Comparison of ENCODE assay signal across 29 cellular contexts in the genomic region with DNA sequence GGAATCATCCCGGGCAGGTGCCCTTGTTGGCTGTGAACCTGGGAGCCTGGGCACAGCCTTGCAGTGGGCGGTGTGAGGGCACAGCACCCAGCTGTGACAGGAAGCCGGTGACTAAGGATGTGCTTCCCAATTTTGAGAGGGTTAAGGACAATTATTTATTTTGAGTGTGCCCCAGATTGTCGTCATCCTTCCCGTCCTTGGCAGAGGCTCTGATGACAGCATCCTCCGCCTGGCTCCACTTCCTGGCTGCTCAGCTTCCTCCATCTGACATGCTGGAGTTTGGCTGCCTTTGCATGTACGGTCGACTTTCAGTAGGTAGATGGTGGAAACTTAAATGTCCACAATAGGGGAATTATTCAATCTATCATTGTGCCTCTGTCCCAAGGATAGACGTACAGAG.
"Had no signal": no experiment of that assay in that cellular context is flagged by ENCODE, and none has a peak within 500 bp of the region (broad histone marks: within the 10 kb centered on the region; RNA-seq: fewer than 3 reads in every experiment).

No MANE protein-coding gene starts in this region.

- H3K27ac Mint-ChIP-seq: activated CD8-positive, alpha-beta T cell treated with anti-CD3 and anti-CD28 coated beads, Interleukin-2, amount 10 ng/mL, durations not matched to agents 7 days and 5 days; activated naive CD8-positive, alpha-beta T cell treated with anti-CD3 and anti-CD28 coated beads, Interleukin-2, amount 10 ng/mL, durations not matched to agents 7 days and 5 days; T-helper 17 cell; WTC11 had no signal

- DNase-seq: activated CD4-positive, alpha-beta T cell treated with anti-CD3 and anti-CD28 coated beads for 48 hours; activated CD4-positive, alpha-beta T cell treated with anti-CD3 and anti-CD28 coated beads, Interleukin-2, amount 50 U/mL, for 4 hours; activated CD4-positive, CD25-positive, alpha-beta regulatory T cell treated with anti-CD3 and anti-CD28 coated beads, Interleukin-2, amount 50 U/mL, for 72 hours; activated CD8-positive, alpha-beta memory T cell treated with anti-CD3 and anti-CD28 coated beads, Interleukin-2, amount 50 U/mL, for 48 hours; activated CD8-positive, alpha-beta T cell treated with anti-CD3 and anti-CD28 coated beads, Interleukin-2, amount 10 ng/mL, durations not matched to agents 7 days and 5 days; activated naive CD4-positive, alpha-beta T cell treated with anti-CD3 and anti-CD28 coated beads, Interleukin-2, amount 50 U/mL, for 16 hours; activated naive CD8-positive, alpha-beta T cell treated with anti-CD3 and anti-CD28 coated beads, Interleukin-2, amount 10 ng/mL, durations not matched to agents 7 days and 5 days; activated T-cell treated with anti-CD3 and anti-CD28 coated beads, Interleukin-2, amount 50 U/mL, for 1 hour; adrenal gland; aorta; central memory CD4-positive, alpha-beta T cell; NCI-H1048; NCI-H1417; NCI-H2029; NCI-H2107; NCI-H2171 treated with DMSO at 0.1 percent for 48 hours; NCI-H226; NCI-H526 treated with DMSO at 0.1 percent for 48 hours; NK-92 treated with Interleukin-12 subunit alpha and Interleukin-12 subunit beta, amount 100 ng/mL, for 24 hours; OCI-M1; SHP77; T-helper 17 cell; T-helper 9 cell had no signal

- H3K27me3 ChIP-seq: adrenal gland had no signal

- H3K27ac ChIP-seq: adrenal gland, breast epithelium, RWPE1, SJSA1 had no signal

- H3K4me3 Mint-ChIP-seq: activated CD8-positive, alpha-beta T cell treated with anti-CD3 and anti-CD28 coated beads, Interleukin-2, amount 10 ng/mL, durations not matched to agents 7 days and 5 days; activated naive CD8-positive, alpha-beta T cell treated with anti-CD3 and anti-CD28 coated beads, Interleukin-2, amount 10 ng/mL, durations not matched to agents 7 days and 5 days; T-helper 17 cell; WTC11 had no signal

- H3K27me3 Mint-ChIP-seq: activated naive CD8-positive, alpha-beta T cell treated with anti-CD3 and anti-CD28 coated beads, Interleukin-2, amount 10 ng/mL, durations not matched to agents 7 days and 5 days; T-helper 17 cell had no signal

- H3K9me3 Mint-ChIP-seq: activated naive CD8-positive, alpha-beta T cell treated with anti-CD3 and anti-CD28 coated beads, Interleukin-2, amount 10 ng/mL, durations not matched to agents 7 days and 5 days had no signal

- ATAC-seq: activated CD8-positive, alpha-beta T cell treated with anti-CD3 and anti-CD28 coated beads, Interleukin-2, amount 10 ng/mL, durations not matched to agents 7 days and 5 days; Panc1; SK-N-SH treated with all-trans-retinoic acid at 6 μM for 48 hours; T-helper 17 cell; WTC11 had no signal

- H3K9me3 ChIP-seq: adrenal gland, breast epithelium, SJSA1 had no signal

- H3K4me1 ChIP-seq: adrenal gland, breast epithelium, SJSA1 had no signal

- H3K4me1 Mint-ChIP-seq: activated naive CD8-positive, alpha-beta T cell treated with anti-CD3 and anti-CD28 coated beads, Interleukin-2, amount 10 ng/mL, durations not matched to agents 7 days and 5 days; T-helper 17 cell had no signal

- H3K36me3 Mint-ChIP-seq: activated naive CD8-positive, alpha-beta T cell treated with anti-CD3 and anti-CD28 coated beads, Interleukin-2, amount 10 ng/mL, durations not matched to agents 7 days and 5 days; WTC11 had no signal
